Comparison of ENCODE assay signal across 11 cellular contexts in the genomic region with DNA sequence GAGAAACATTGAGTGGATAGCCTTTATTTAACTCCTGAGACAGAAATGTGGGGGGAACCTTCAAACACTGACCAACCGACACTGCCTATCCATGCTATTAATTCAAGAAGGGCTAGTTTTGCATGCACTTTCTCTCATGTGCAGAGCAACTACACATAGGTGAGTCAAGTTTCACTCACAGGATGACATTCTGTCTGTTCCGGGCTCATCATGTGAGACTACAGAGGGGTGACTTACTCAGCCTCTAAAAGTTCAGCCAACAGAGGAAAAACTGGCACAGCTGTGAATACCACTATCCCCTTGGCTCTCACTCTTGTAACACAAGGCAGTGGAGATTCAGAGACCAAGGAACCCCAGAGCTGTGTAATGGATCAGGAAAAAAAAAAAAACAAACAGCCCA. TPM values are rescaled to one million over a fixed set of nuclear protein-coding genes. Genes with fewer than 3 reads are reported as not detected.
DNase-seq lines count a peak whose midpoint lies in the region; ATAC-seq and TF ChIP-seq lines count a peak whose summit lies in the region.
"Had no signal": no experiment of that assay in that cellular context is flagged by ENCODE, and none has a peak within 500 bp of the region (broad histone marks: within the 10 kb centered on the region; RNA-seq: fewer than 3 reads in every experiment).

No MANE protein-coding gene starts in this region.

- H3K36me3 ChIP-seq in MG63, result no peaks in the 10 kb centered on the region
- H3K36me3 ChIP-seq in transverse colon, result no peaks in the 10 kb centered on the region

- no peaks in the 10 kb centered on the region for H3K4me1 ChIP-seq in transverse colon

- 77 to 80% methylated on average over 1 to 2 of the region's 2 CpGs for WGBS in transverse colon (ENCODE audit: low coverage in 1 of 2), 2 donors

- in situ Hi-C loops in Caki2 (cut with HindIII; ENCODE audit: low pct_unique_long_range_greater_than_20kb, low sequenced_read_pairs) (no loop called here), transverse colon (cut with MboI; ENCODE audit: low pct_ligation_motif_present in 1 of 4, low pct_unique_long_range_greater_than_20kb in 1 of 4, low sequenced_read_pairs in 3 of 4) (no loop called here)

- H3K27ac Mint-ChIP-seq in CD14-positive monocyte, result no peak overlapping the region

- TF ChIP-seq POLR2A in transverse colon (IDR thresholded peaks at IDR 0.05), result no peak

- H3K27me3 ChIP-seq in MG63 (no peaks in the 10 kb centered on the region), transverse colon (peaks cover 4% of the 10 kb centered on the region)

- TF ChIP-seq CTCF in fibroblast of mammary gland (conservative IDR thresholded peaks at IDR 0.05; ENCODE audit: control insufficient read depth, insufficient read depth, low read depth, low read length), result no peak
- no peak for TF ChIP-seq CTCF in CD14-positive monocyte (IDR thresholded peaks at IDR 0.05)
- TF ChIP-seq CTCF in transverse colon (IDR thresholded peaks at IDR 0.05), result no peak

- peaks cover 0 to 3% (median 0%) of the 10 kb centered on the region in 3 donors for H3K27me3 Mint-ChIP-seq in CD14-positive monocyte (ENCODE audit: low read depth in 3 of 3)

- intact Hi-C loops in CD14-positive monocyte (cut with micrococcal nuclease) (no loop called here), transverse colon (cut with DNase I; ENCODE audit: low total_unique reads) (no loop called here)

- no peak for TF ChIP-seq EP300 in transverse colon (IDR thresholded peaks at IDR 0.05; ENCODE audit: low read depth)

- ATAC-seq in GM21737 (IDR thresholded peaks at IDR 0.05; ENCODE audit: unreplicated experiment) (peak; percentile 52), GM18519 (IDR thresholded peaks at IDR 0.05; ENCODE audit: low FRiP score, unreplicated experiment) (no peak)

- DNase-seq in Caki2 (ENCODE audit: low read depth) (peak; percentile 16), MG63 (peak; percentile 80), fibroblast of mammary gland (ENCODE audit: low read depth) (peak; percentile 92), HuH-7 (ENCODE audit: low spot score) (no peak), CD14-positive monocyte (ENCODE audit: low spot score) (no peak), transverse colon (no peak)
- DNase-seq: activated naive CD4-positive, alpha-beta T cell; NCI-H146; posterior cingulate gyrus had no signal

- H3K4me3 ChIP-seq in MG63, result no peak overlapping the region
- H3K4me3 ChIP-seq in fibroblast of mammary gland (ENCODE audit: control insufficient read depth, low read depth, low read length), result no peak overlapping the region
- no peak overlapping the region for H3K4me3 ChIP-seq in transverse colon

- peaks cover 0 to 2% (median 0%) of the 10 kb centered on the region in 7 donors for H3K9me3 Mint-ChIP-seq in CD14-positive monocyte

- no peak overlapping the region for H3K4me3 Mint-ChIP-seq in CD14-positive monocyte

- H3K9me3 ChIP-seq in MG63, result no peaks in the 10 kb centered on the region
- no peaks in the 10 kb centered on the region for H3K9me3 ChIP-seq in transverse colon

- H3K36me3 Mint-ChIP-seq in CD14-positive monocyte, result no peaks in the 10 kb centered on the region

- peaks cover 9% of the 10 kb centered on the region for H3K4me1 Mint-ChIP-seq in CD14-positive monocyte

- H3K27ac ChIP-seq in transverse colon, result no peak overlapping the region

RNA-seq across cellular contexts. Expression of a gene that starts 13.3 kb away (rescaled TPM):
- total RNA-seq in Caki2 (2014; rRNA removed; shearing (Covaris generic); ENCODE audit: low replicate concordance), result 0.12 and 0.54 TPM in 2 replicates
- total RNA-seq in MG63 (2014; rRNA removed; shearing (Covaris generic); ENCODE audit: low replicate concordance), result 0.59 TPM in 1 of 2 replicates, not detected in the other
- not detected for polyA plus RNA-seq in CD14-positive monocyte
- not detected for total RNA-seq in transverse colon

RNA-seq across cellular contexts. Expression of a gene that starts 52.9 kb away (rescaled TPM):
- 49.4 and 57.8 TPM in 2 replicates for total RNA-seq in Caki2 (2014; rRNA removed; shearing (Covaris generic); ENCODE audit: low replicate concordance)
- 9.9 and 53.5 TPM in 2 replicates for total RNA-seq in MG63 (2014; rRNA removed; shearing (Covaris generic); ENCODE audit: low replicate concordance)
- polyA plus RNA-seq in CD14-positive monocyte, result 10 to 100 TPM in 1 of 2 donors, 1 to 10 TPM in 1; 9.4 to 14.8 TPM
- 10 to 100 TPM; 24.1 to 38.4 (median 36.3) TPM for total RNA-seq in transverse colon

Comparison
In these comparisons a context has a peak if more than half of its experiments do, and no peak if none do; other contexts are left out.
1. DNase-seq: peak in Caki2 (single experiment), MG63 (single experiment) and fibroblast of mammary gland (single experiment); none in HuH-7 (single experiment), CD14-positive monocyte (single experiment) and transverse colon (single experiment).